ENCODE assay signal across 9 cellular contexts in the genomic region with DNA sequence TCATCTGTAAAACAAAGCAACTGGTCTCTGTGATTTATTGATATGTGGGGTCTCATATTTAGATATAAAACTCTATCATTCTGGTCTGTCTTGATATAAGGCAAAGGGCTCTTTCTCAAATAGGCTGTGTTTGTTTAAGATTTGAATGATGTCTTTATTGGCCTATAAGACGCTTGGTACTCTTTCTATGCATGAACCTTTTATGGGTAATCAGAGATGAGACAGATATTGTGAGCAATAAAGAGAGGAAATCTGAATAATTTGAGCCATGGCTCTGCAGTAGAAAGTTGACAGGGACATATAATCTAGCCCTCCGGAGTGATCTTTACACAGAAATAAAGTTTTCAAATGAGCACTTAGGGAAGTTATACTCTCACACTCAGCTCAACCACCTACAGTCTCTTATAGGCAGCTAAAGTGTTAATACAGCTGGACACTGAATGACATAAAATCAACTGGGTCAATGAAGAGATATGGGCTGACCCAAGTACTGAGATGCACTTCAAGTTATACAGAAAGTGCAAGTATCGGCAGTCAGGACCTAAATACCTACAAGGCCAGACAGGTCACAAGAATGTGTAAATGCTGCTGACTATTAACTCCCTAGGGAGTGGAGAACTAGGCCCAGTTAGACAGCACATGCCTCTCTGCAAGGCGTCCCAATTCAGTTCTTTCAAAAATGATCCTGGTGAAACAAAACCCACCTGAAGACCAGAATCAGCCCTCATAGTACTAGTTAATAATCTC.
DNase-seq lines count a peak whose midpoint lies in the region; ATAC-seq, FAIRE-seq and TF ChIP-seq lines count a peak whose summit lies in the region.
"Had no signal": no experiment of that assay in that cellular context is flagged by ENCODE, and none has a peak within 500 bp of the region (broad histone marks: within the 10 kb centered on the region; RNA-seq: fewer than 3 reads in every experiment).

No MANE protein-coding gene starts in this region.

- H3K79me2 ChIP-seq in GM12878 (ENCODE audit: control insufficient read depth, insufficient read depth, low read length) = no peaks in the 10 kb centered on the region

- H3K4me3 ChIP-seq in CD4-positive, CD25-positive, alpha-beta regulatory T cell (ENCODE audit: low read depth, low read length) = no peak overlapping the region
- H3K4me3 ChIP-seq in HUES64 (ENCODE audit: low read length) (no peak overlapping the region), GM12878 (no peak overlapping the region), muscle layer of duodenum (ENCODE audit: low read depth in 1 of 2, low read length in 2 of 2) (no peak overlapping the region)
- H3K4me3 ChIP-seq: MG63 had no signal

- no peaks in the 10 kb centered on the region for H3K36me3 Mint-ChIP-seq in CD4-positive, CD25-positive, alpha-beta regulatory T cell
- no peaks in the 10 kb centered on the region for H3K36me3 Mint-ChIP-seq in CD14-positive monocyte

- no peak; a peak in 1 of 4 replicates for TF ChIP-seq EP300 in GM12878 (IDR thresholded peaks at IDR 0.05; ENCODE audit: borderline replicate concordance in 1 of 2, control insufficient read depth in 1 of 2, low read depth in 2 of 2, low read length in 2 of 2)

- TF ChIP-seq CTCF in GM12878 (IDR thresholded peaks at IDR 0.05 in 2 of 3, conservative IDR thresholded peaks at IDR 0.05 in 1 of 3; ENCODE audit: control insufficient read depth in 2 of 3, extremely low read depth in 1 of 3, insufficient read depth in 1 of 3, low read depth in 3 of 3, low read length in 3 of 3) (no peak), CD14-positive monocyte (IDR thresholded peaks at IDR 0.05) (no peak)

- RAD21 ChIA-PET in GM12878 (lab: Charles Lee; ENCODE audit: unreplicated experiment) = interaction anchor here (1.4 to 3.3 kb wide), 11 partner anchors 11 to 144 kb away, joined by 3 to 23 read pairs (median 9); no protein-coding TSS in a partner anchor

- no peak for ATAC-seq in CD4-positive, CD25-positive, alpha-beta regulatory T cell (ENCODE audit: low read depth in 2 of 2)
- peak; percentile 19 for ATAC-seq in GM12878
- no peak for ATAC-seq in GM18502 (IDR thresholded peaks at IDR 0.05; ENCODE audit: poor library complexity, unreplicated experiment)
- no peak for ATAC-seq in GM18505 (IDR thresholded peaks at IDR 0.05; ENCODE audit: unreplicated experiment)

- no peak overlapping the region for H3K27ac ChIP-seq in CD4-positive, CD25-positive, alpha-beta regulatory T cell (ENCODE audit: insufficient read depth, low read length, poor library complexity, severe bottlenecking)
- H3K27ac ChIP-seq in HUES64 (ENCODE audit: low read depth, low read length) = peak overlapping the region; percentile 59
- no peak overlapping the region; the same call in 1 of the 2 replicates for H3K27ac ChIP-seq in GM12878 (ENCODE audit: control insufficient read depth, insufficient read depth)
- peak overlapping the region; percentile 7 for H3K27ac ChIP-seq in muscle layer of duodenum (ENCODE audit: low read length)

- no peak for DNase-seq in CD4-positive, CD25-positive, alpha-beta regulatory T cell
- DNase-seq in GM12878 (ENCODE audit: low read depth, low spot score) (no peak), CD14-positive monocyte (ENCODE audit: low spot score) (no peak), AML-193 (lab: John Stamatoyannopoulos, UW) (no peak)
- DNase-seq: MG63 had no signal

- peak overlapping the region; percentile 82 for H2AFZ ChIP-seq in GM12878 (ENCODE audit: control insufficient read depth, low read depth, low read length)

- intact Hi-C loops in GM12878 (cut with micrococcal nuclease; ENCODE audit: unreplicated experiment) = no loop called here
- intact Hi-C loops in CD14-positive monocyte (cut with micrococcal nuclease) = no loop called here

- no TSS peak for BruUV-seq in GM12878 (replicated peaks; lab: Mats Ljungman, UMichigan)

- H3K4me1 Mint-ChIP-seq in CD4-positive, CD25-positive, alpha-beta regulatory T cell = peaks cover 7 to 34% (median 14%) of the 10 kb centered on the region in 4 donors
- H3K4me1 Mint-ChIP-seq in CD14-positive monocyte = peaks cover 20% of the 10 kb centered on the region

- POLR2A ChIA-PET in GM12878 (lab: Charles Lee) = interaction anchor here (0.5 to 2.0 kb wide), 7 partner anchors 18 to 101 kb away, joined by 3 to 8 read pairs (median 4); no protein-coding TSS in a partner anchor

- H3K9ac ChIP-seq in HUES64 (ENCODE audit: low read depth, low read length) = peak overlapping the region; percentile 47; the same call in 1 of the 2 replicates
- H3K9ac ChIP-seq in GM12878 (ENCODE audit: control insufficient read depth, insufficient read depth, low read length) = no peak overlapping the region; the same call in 1 of the 2 replicates

- peak overlapping the region in 2 of 4 donors; percentile 59 to 65 for H3K4me3 Mint-ChIP-seq in CD4-positive, CD25-positive, alpha-beta regulatory T cell
- H3K4me3 Mint-ChIP-seq in CD14-positive monocyte = no peak overlapping the region

- no peaks in the 10 kb centered on the region for H3K36me3 ChIP-seq in CD4-positive, CD25-positive, alpha-beta regulatory T cell (ENCODE audit: control insufficient read depth, insufficient read depth, low read length)
- H3K36me3 ChIP-seq in HUES64 (ENCODE audit: insufficient read depth, low read length) (no peaks in the 10 kb centered on the region), GM12878 (ENCODE audit: control insufficient read depth in 2 of 2, insufficient read depth in 2 of 2, low read length in 1 of 2) (no peaks in the 10 kb centered on the region), muscle layer of duodenum (ENCODE audit: control insufficient read depth in 1 of 2, insufficient read depth in 2 of 2, low read length in 2 of 2) (no peaks in the 10 kb centered on the region)

- no peaks in the 10 kb centered on the region for H3K27me3 ChIP-seq in CD4-positive, CD25-positive, alpha-beta regulatory T cell (ENCODE audit: control insufficient read depth, insufficient read depth, low read length)
- H3K27me3 ChIP-seq in HUES64 (ENCODE audit: insufficient read depth, low read length) (no peaks in the 10 kb centered on the region), GM12878 (replicated peaks in 1 of 2; ENCODE audit: control insufficient read depth in 2 of 2, insufficient read depth in 2 of 2, low read length in 1 of 2) (no peaks in the 10 kb centered on the region), muscle layer of duodenum (ENCODE audit: low read depth, low read length) (no peaks in the 10 kb centered on the region)
- H3K27me3 ChIP-seq: MG63 had no signal

- H3K4me1 ChIP-seq in CD4-positive, CD25-positive, alpha-beta regulatory T cell (ENCODE audit: control insufficient read depth, insufficient read depth, low read length, poor library complexity, severe bottlenecking) = peaks cover 11% of the 10 kb centered on the region
- H3K4me1 ChIP-seq in HUES64 (ENCODE audit: insufficient read depth, low read length) (peaks cover 66% of the 10 kb centered on the region), GM12878 (ENCODE audit: control insufficient read depth, insufficient read depth, low read length) (peaks cover 12% of the 10 kb centered on the region), muscle layer of duodenum (ENCODE audit: control insufficient read depth in 1 of 2, insufficient read depth in 2 of 2, low read length in 2 of 2) (peaks cover 0 to 11% of the 10 kb centered on the region in 2 donors)

- no peak for TF ChIP-seq POLR2A in GM12878 (IDR thresholded peaks at IDR 0.05; ENCODE audit: low read depth, low read length)
- no peak for TF ChIP-seq POLR2A in GM18505 (IDR thresholded peaks at IDR 0.05; ENCODE audit: borderline replicate concordance, extremely low read depth, insufficient read depth, insufficient read length)

- FAIRE-seq in GM12878 (lab: Jason Lieb, UNC) = no peak

- H3K9me3 ChIP-seq in CD4-positive, CD25-positive, alpha-beta regulatory T cell (ENCODE audit: control insufficient read depth in 2 of 2, low read length in 2 of 2) = no peaks in the 10 kb centered on the region
- no peaks in the 10 kb centered on the region for H3K9me3 ChIP-seq in HUES64 (ENCODE audit: insufficient read depth, low read depth, low read length)
- no peaks in the 10 kb centered on the region; the same call in 2 of the 3 replicates for H3K9me3 ChIP-seq in GM12878 (replicated peaks; ENCODE audit: control insufficient read depth, insufficient read depth, low read length)
- no peaks in the 10 kb centered on the region for H3K9me3 ChIP-seq in muscle layer of duodenum (ENCODE audit: control insufficient read depth in 1 of 2, low read length in 2 of 2)
- H3K9me3 ChIP-seq: MG63 had no signal

- no peak for TF ChIP-seq RAD21 in GM12878 (IDR thresholded peaks at IDR 0.05; ENCODE audit: insufficient read depth, low read depth, low read length)

- 60% methylated on average over 4 of the region's 4 CpGs for WGBS in HUES64
- 72% methylated on average over 4 of the region's 4 CpGs for WGBS in GM12878 (ENCODE audit: insufficient coverage, insufficient replicate concordance, low lambda C conversion rate, missing lambda C conversion rate)

- no peak overlapping the region for H3K4me2 ChIP-seq in GM12878 (ENCODE audit: control insufficient read depth, insufficient read depth)

- H4K20me1 ChIP-seq in GM12878 (ENCODE audit: control insufficient read depth, insufficient read depth) = no peaks in the 10 kb centered on the region

- H3K9me3 Mint-ChIP-seq in CD4-positive, CD25-positive, alpha-beta regulatory T cell = no peaks in the 10 kb centered on the region
- no peaks in the 10 kb centered on the region for H3K9me3 Mint-ChIP-seq in CD14-positive monocyte

- CTCF ChIA-PET in GM12878 (lab: Yijun Ruan, JAX) = interaction anchor here (1.1 to 2.2 kb wide), 6 partner anchors 13 to 108 kb away, joined by 3 to 5 read pairs (median 4); no protein-coding TSS in a partner anchor

- no peaks in the 10 kb centered on the region for H3K27me3 Mint-ChIP-seq in CD4-positive, CD25-positive, alpha-beta regulatory T cell
- H3K27me3 Mint-ChIP-seq in CD14-positive monocyte (ENCODE audit: low read depth in 3 of 3) = no peaks in the 10 kb centered on the region

- H3K27ac Mint-ChIP-seq in CD4-positive, CD25-positive, alpha-beta regulatory T cell = peak overlapping the region in 2 of 3 donors; percentile 44 to 67
- H3K27ac Mint-ChIP-seq in CD14-positive monocyte = peak overlapping the region in 1 of 7 donors; percentile 20

- SMC1A ChIA-PET in GM12878 (lab: Charles Lee; ENCODE audit: uncharacterized antibody, unreplicated experiment) = interaction anchor here (0.9 to 3.5 kb wide), 24 partner anchors 11 to 144 kb away, joined by 3 to 30 read pairs (median 6); no protein-coding TSS in a partner anchor

- in situ Hi-C loops in GM12878 (cut with MboI) = no loop called here

Comparison
In these comparisons a context has a peak if more than half of its experiments do, and no peak if none do; other contexts are left out.
1. H3K27ac ChIP-seq: peak in HUES64 (single experiment) and muscle layer of duodenum (single experiment); none in CD4-positive, CD25-positive, alpha-beta regulatory T cell (single experiment) and GM12878 (single experiment).